8 cellular contexts compared by ENCODE assay signal in genomic region chr2:219388845-219389156, GRCh38. TPM values are rescaled to one million over a fixed set of nuclear protein-coding genes. Genes with fewer than 3 reads are reported as not detected.
A peak's percentile ranks its signal among the peaks of the same experiment; 100 is the strongest.
DNase-seq lines count a peak whose midpoint lies in the region; ATAC-seq, FAIRE-seq and TF ChIP-seq lines count a peak whose summit lies in the region.

No MANE protein-coding gene starts in this region.

- intact Hi-C loops in ascending aorta (cut with DNase I) (loop anchor here (1.0 to 5.0 kb wide), 10 partner anchors 96 to 300 kb away; partner anchors contain the start of genes CHPF, CNPPD1, DNAJB2 and GMPPA), thyroid gland (cut with DNase I) (loop anchor here (5.0 to 10.0 kb wide), 2 partner anchors 108 to 224 kb away; partner anchors contain the start of genes GMPPA and NHEJ1)

- H3K27me3 ChIP-seq in ascending aorta (no peaks in the 10 kb centered on the region), liver (ENCODE audit: control insufficient read depth in 4 of 4, insufficient read depth in 4 of 4, low read length in 3 of 4) (no peaks in the 10 kb centered on the region), thyroid gland (no peaks in the 10 kb centered on the region)

- DNase-seq in activated T-cell treated with anti-CD3 and anti-CD28 coated beads, Interleukin-2, amount 50 U/mL, for 4 hours: no peak
- no peak for DNase-seq in activated T-cell treated with anti-CD3 and anti-CD28 coated beads, Interleukin-2, amount 50 U/mL, for 48 hours
- DNase-seq in ascending aorta (ENCODE audit: low spot score in 2 of 2): no peak
- no peak for DNase-seq in thyroid gland
- no peak for DNase-seq in NCI-H446 (lab: John Stamatoyannopoulos, UW)
- DNase-seq in H54 (ENCODE audit: insufficient read length, low spot score): no peak

- 40% methylated on average over 6 of the region's 6 CpGs for WGBS in liver
- 48 to 51% methylated on average over 6 of the region's 6 CpGs for WGBS in thyroid gland, 2 donors

- H3K4me1 Mint-ChIP-seq in activated T-cell treated with anti-CD3 and anti-CD28 coated beads, Interleukin-2, amount 50 U/mL, for 4 hours (ENCODE audit: low read depth): peaks cover 20% of the 10 kb centered on the region

- H3K36me3 ChIP-seq in ascending aorta: peaks cover 24% of the 10 kb centered on the region in 2 donors
- H3K36me3 ChIP-seq in liver (ENCODE audit: control insufficient read depth in 4 of 4, insufficient read depth in 3 of 4, low read depth in 1 of 4, low read length in 3 of 4): peaks cover 5 to 25% (median 18%) of the 10 kb centered on the region in 4 donors
- peaks cover 13 to 16% of the 10 kb centered on the region in 2 donors for H3K36me3 ChIP-seq in thyroid gland

- no peaks in the 10 kb centered on the region for H3K9me3 ChIP-seq in ascending aorta
- H3K9me3 ChIP-seq in liver (ENCODE audit: control insufficient read depth in 4 of 4, low read length in 3 of 4): no peaks in the 10 kb centered on the region
- H3K9me3 ChIP-seq in thyroid gland: no peaks in the 10 kb centered on the region

- H3K4me3 ChIP-seq in ascending aorta (peak overlapping the region in 1 of 2 donors; percentile 82), liver (ENCODE audit: low read depth in 1 of 3, low read length in 3 of 3) (peak overlapping the region in 2 of 3 donors; percentile 35 to 54), thyroid gland (replicated peaks in 1 of 3) (no peak overlapping the region)

- H3K27me3 Mint-ChIP-seq in activated T-cell treated with anti-CD3 and anti-CD28 coated beads, Interleukin-2, amount 50 U/mL, for 4 hours (ENCODE audit: low read depth): no peaks in the 10 kb centered on the region

- no peak for TF ChIP-seq POLR2A in thyroid gland (IDR thresholded peaks at IDR 0.05)
- no peak for TF ChIP-seq POLR2A in H54 (IDR thresholded peaks at IDR 0.05; ENCODE audit: low read depth, low read length)

- H3K4me3 Mint-ChIP-seq in activated T-cell treated with anti-CD3 and anti-CD28 coated beads, Interleukin-2, amount 50 U/mL, for 4 hours: peak overlapping the region; percentile 65

- ATAC-seq in activated T-cell treated with anti-CD3 and anti-CD28 coated beads, Interleukin-2, amount 50 U/mL, for 4 hours: no peak
- ATAC-seq in HG02981 (IDR thresholded peaks at IDR 0.05; ENCODE audit: unreplicated experiment): no peak

- peak overlapping the region; percentile 45 to 51 for H3K9ac ChIP-seq in liver (ENCODE audit: low read depth in 1 of 2, low read length in 2 of 2)

- H3K9me3 Mint-ChIP-seq in activated T-cell treated with anti-CD3 and anti-CD28 coated beads, Interleukin-2, amount 50 U/mL, for 4 hours: no peaks in the 10 kb centered on the region

- FAIRE-seq in H54 (lab: Jason Lieb, UNC): no peak

- TF ChIP-seq RAD21 in liver (IDR thresholded peaks at IDR 0.05): no peak

- H3K4me1 ChIP-seq in ascending aorta (peaks cover 8 to 11% of the 10 kb centered on the region in 2 donors), liver (ENCODE audit: control insufficient read depth in 4 of 4, insufficient read depth in 4 of 4, low read length in 3 of 4) (peaks cover 3 to 16% (median 10%) of the 10 kb centered on the region in 4 donors), thyroid gland (peaks cover 8 to 13% of the 10 kb centered on the region in 2 donors)

- TF ChIP-seq CTCF in ascending aorta (IDR thresholded peaks at IDR 0.05) (no peak), liver (IDR thresholded peaks at IDR 0.05; ENCODE audit: low read depth, low read length, missing input control) (no peak), thyroid gland (IDR thresholded peaks at IDR 0.05) (no peak)

- H3K36me3 Mint-ChIP-seq in activated T-cell treated with anti-CD3 and anti-CD28 coated beads, Interleukin-2, amount 50 U/mL, for 4 hours (ENCODE audit: insufficient read depth): peaks cover 15% of the 10 kb centered on the region

- peak overlapping the region; percentile 64 to 81 for H3K27ac ChIP-seq in ascending aorta
- peak overlapping the region; percentile 74 to 77 for H3K27ac ChIP-seq in liver (ENCODE audit: low read depth in 1 of 2, low read length in 2 of 2)
- peak overlapping the region; percentile 49 to 81 (median 51) for H3K27ac ChIP-seq in thyroid gland

TF ChIP-seq in liver, 16 proteins besides CTCF, POLR2A, EP300 and RAD21:
- TF ChIP-seq SP1 (IDR thresholded peaks at IDR 0.05) (no peak), RXRA (IDR thresholded peaks at IDR 0.05) (peak in 1 of 2 donors; percentile 4), GABPA (IDR thresholded peaks at IDR 0.05 in 1 of 2, conservative IDR thresholded peaks at IDR 0.05 in 1 of 2) (no peak), MAX (IDR thresholded peaks at IDR 0.05) (no peak), HNF4A (conservative IDR thresholded peaks at IDR 0.05) (peak in 1 of 2 donors; percentile 8), ATF3 (IDR thresholded peaks at IDR 0.05) (no peak), ZBTB33 (IDR thresholded peaks at IDR 0.05) (no peak), JUND (IDR thresholded peaks at IDR 0.05) (no peak), REST (IDR thresholded peaks at IDR 0.05) (peak; percentile 2), YY1 (IDR thresholded peaks at IDR 0.05) (peak; percentile 8)

RNA-seq across cellular contexts. Expression of gene DNPEP, which starts 1.1 kb away (rescaled TPM):
- total RNA-seq in activated T-cell treated with anti-CD3 and anti-CD28 coated beads, Interleukin-2, amount 50 U/mL, for 4 hours: 100 to 1,000 TPM; 187 to 222 (median 221) TPM
- total RNA-seq in ascending aorta (113 TPM), liver (10 to 100 TPM; 25.8 to 58.4 TPM), thyroid gland (10 to 100 TPM; 35.9 to 49.5 (median 41.6) TPM)
- 10 to 100 TPM; 41.0 to 50.5 TPM for polyA plus RNA-seq in liver

RNA-seq across cellular contexts. Expression of gene DES, which starts 29.4 kb away (rescaled TPM):
- under 1 TPM; 0.49 to 0.61 (median 0.58) TPM for total RNA-seq in activated T-cell treated with anti-CD3 and anti-CD28 coated beads, Interleukin-2, amount 50 U/mL, for 4 hours
- total RNA-seq in ascending aorta: 182 TPM
- total RNA-seq in liver: 10 to 100 TPM in 1 of 2 donors, under 1 TPM in 1; 0.23 to 50.0 TPM
- 1 to 10 TPM in 1 of 2 donors, under 1 TPM in 1; 0.15 to 6.2 TPM for polyA plus RNA-seq in liver
- total RNA-seq in thyroid gland: 10 to 100 TPM; 26.7 to 54.4 (median 28.7) TPM

RNA-seq across cellular contexts. Expression of gene SPEG, which starts 45.8 kb away (rescaled TPM):
- 1 to 10 TPM in 1 of 3 donors, under 1 TPM in 2; 0.74 to 2.1 (median 0.79) TPM for total RNA-seq in activated T-cell treated with anti-CD3 and anti-CD28 coated beads, Interleukin-2, amount 50 U/mL, for 4 hours
- 390 TPM for total RNA-seq in ascending aorta
- under 1 TPM; 0.51 to 0.75 TPM for total RNA-seq in liver
- polyA plus RNA-seq in liver: under 1 TPM; 0.57 to 0.96 TPM
- total RNA-seq in thyroid gland: 1 to 10 TPM; 1.9 to 3.5 (median 3.3) TPM

RNA-seq across cellular contexts. Expression of gene RESP18, which starts 56.3 kb away (rescaled TPM):
- total RNA-seq in activated T-cell treated with anti-CD3 and anti-CD28 coated beads, Interleukin-2, amount 50 U/mL, for 4 hours: not detected
- total RNA-seq in ascending aorta (not detected), liver (not detected), thyroid gland (not detected)
- not detected for polyA plus RNA-seq in liver

Comparison
In these comparisons a context has a peak if more than half of its experiments do, and no peak if none do; other contexts are left out.
1. H3K4me3 ChIP-seq: peak in liver (2 of 3); none in thyroid gland (0 of 3).
2. RNA of gene SPEG, which starts 45.8 kb away (total RNA-seq): 390 TPM in ascending aorta (single experiment); 1.9 to 3.5 TPM in thyroid gland, 0.74 to 2.1 TPM in activated T-cell treated with anti-CD3 and anti-CD28 coated beads, Interleukin-2, amount 50 U/mL, for 4 hours and 0.51 to 0.75 TPM in liver; every median in the first group is over 10 times any median in the second.
3. Peak in every context shown above with its lines, with median percentiles within 50 percentile points of each other: H3K27ac ChIP-seq.